Comparison of ENCODE assay signal across 1 cellular context in the genomic region with DNA sequence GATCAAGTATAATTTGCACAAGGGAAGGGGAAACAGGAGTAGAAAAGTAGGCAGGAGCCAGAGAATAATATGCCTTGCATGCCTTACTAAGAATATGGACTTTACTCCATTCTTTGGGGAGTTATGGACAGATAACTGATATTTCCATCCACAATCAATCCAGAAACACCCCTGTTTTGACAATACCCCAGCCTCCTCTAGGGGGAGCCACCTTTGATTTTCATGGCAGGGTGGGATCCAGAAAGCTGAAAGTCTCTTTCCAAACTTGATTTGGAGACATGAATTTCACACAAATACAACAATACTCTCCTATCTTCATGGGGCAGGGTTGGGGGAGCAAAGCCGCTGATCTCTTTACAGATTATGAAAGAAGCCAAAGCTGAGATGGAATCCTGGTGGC.
TF ChIP-seq lines count a peak whose summit lies in the region.

No MANE protein-coding gene starts in this region.

TF ChIP-seq in GM23338, 12 proteins besides CTCF, POLR2A, EP300 and RAD21 (continued from another document):
- TF ChIP-seq, protein P1, sequence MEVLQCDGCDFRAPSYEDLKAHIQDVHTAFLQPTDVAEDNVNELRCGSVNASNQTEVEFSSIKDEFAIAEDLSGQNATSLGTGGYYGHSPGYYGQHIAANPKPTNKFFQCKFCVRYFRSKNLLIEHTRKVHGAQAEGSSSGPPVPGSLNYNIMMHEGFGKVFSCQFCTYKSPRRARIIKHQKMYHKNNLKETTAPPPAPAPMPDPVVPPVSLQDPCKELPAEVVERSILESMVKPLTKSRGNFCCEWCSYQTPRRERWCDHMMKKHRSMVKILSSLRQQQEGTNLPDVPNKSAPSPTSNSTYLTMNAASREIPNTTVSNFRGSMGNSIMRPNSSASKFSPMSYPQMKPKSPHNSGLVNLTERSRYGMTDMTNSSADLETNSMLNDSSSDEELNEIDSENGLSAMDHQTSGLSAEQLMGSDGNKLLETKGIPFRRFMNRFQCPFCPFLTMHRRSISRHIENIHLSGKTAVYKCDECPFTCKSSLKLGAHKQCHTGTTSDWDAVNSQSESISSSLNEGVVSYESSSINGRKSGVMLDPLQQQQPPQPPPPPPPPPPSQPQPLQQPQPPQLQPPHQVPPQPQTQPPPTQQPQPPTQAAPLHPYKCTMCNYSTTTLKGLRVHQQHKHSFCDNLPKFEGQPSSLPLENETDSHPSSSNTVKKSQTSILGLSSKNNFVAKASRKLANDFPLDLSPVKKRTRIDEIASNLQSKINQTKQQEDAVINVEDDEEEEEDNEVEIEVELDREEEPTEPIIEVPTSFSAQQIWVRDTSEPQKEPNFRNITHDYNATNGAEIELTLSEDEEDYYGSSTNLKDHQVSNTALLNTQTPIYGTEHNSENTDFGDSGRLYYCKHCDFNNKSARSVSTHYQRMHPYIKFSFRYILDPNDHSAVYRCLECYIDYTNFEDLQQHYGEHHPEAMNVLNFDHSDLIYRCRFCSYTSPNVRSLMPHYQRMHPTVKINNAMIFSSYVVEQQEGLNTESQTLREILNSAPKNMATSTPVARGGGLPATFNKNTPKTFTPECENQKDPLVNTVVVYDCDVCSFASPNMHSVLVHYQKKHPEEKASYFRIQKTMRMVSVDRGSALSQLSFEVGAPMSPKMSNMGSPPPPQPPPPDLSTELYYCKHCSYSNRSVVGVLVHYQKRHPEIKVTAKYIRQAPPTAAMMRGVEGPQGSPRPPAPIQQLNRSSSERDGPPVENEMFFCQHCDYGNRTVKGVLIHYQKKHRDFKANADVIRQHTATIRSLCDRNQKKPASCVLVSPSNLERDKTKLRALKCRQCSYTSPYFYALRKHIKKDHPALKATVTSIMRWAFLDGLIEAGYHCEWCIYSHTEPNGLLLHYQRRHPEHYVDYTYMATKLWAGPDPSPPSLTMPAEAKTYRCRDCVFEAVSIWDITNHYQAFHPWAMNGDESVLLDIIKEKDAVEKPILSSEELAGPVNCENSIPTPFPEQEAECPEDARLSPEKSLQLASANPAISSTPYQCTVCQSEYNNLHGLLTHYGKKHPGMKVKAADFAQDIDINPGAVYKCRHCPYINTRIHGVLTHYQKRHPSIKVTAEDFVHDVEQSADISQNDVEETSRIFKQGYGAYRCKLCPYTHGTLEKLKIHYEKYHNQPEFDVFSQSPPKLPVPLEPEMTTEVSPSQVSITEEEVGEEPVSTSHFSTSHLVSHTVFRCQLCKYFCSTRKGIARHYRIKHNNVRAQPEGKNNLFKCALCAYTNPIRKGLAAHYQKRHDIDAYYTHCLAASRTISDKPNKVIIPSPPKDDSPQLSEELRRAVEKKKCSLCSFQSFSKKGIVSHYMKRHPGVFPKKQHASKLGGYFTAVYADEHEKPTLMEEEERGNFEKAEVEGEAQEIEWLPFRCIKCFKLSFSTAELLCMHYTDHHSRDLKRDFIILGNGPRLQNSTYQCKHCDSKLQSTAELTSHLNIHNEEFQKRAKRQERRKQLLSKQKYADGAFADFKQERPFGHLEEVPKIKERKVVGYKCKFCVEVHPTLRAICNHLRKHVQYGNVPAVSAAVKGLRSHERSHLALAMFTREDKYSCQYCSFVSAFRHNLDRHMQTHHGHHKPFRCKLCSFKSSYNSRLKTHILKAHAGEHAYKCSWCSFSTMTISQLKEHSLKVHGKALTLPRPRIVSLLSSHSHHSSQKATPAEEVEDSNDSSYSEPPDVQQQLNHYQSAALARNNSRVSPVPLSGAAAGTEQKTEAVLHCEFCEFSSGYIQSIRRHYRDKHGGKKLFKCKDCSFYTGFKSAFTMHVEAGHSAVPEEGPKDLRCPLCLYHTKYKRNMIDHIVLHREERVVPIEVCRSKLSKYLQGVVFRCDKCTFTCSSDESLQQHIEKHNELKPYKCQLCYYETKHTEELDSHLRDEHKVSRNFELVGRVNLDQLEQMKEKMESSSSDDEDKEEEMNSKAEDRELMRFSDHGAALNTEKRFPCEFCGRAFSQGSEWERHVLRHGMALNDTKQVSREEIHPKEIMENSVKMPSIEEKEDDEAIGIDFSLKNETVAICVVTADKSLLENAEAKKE (CRISPR knock-in tag; IDR thresholded peaks at IDR 0.05): no peak
- no peak for TF ChIP-seq ZNF331 (CRISPR knock-in tag; IDR thresholded peaks at IDR 0.05; ENCODE audit: low read depth)
- TF ChIP-seq, protein P2, sequence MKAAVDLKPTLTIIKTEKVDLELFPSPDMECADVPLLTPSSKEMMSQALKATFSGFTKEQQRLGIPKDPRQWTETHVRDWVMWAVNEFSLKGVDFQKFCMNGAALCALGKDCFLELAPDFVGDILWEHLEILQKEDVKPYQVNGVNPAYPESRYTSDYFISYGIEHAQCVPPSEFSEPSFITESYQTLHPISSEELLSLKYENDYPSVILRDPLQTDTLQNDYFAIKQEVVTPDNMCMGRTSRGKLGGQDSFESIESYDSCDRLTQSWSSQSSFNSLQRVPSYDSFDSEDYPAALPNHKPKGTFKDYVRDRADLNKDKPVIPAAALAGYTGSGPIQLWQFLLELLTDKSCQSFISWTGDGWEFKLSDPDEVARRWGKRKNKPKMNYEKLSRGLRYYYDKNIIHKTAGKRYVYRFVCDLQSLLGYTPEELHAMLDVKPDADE (IDR thresholded peaks at IDR 0.05): no peak
